8 cellular contexts compared by ENCODE assay signal in the genomic region with DNA sequence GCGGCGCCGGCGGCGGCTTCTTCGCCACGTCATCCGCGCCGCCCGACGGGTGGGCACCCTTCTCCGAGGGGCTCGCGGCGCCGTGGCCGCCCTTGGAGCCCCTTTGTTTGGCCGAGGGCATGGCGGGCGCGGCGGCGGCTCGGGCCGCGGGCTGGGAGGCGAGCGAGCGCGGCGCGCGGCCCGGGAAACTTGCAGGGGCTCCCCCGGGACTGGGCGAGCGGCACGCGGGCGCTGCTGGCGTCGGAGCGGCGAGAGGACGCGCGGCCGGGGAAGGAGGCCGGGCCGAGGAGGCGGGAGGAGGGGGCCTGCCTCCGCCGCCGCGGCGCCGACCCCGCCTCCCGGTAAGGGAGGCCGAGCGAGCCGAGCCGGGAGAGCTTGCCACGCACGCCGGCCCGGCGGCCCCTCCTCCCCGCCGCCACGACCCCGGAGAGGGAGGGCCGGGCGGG. TPM values are rescaled to one million over a fixed set of nuclear protein-coding genes. Genes with fewer than 3 reads are reported as not detected.
DNase-seq lines count a peak whose midpoint lies in the region; ATAC-seq and TF ChIP-seq lines count a peak whose summit lies in the region.

A gene with protein sequence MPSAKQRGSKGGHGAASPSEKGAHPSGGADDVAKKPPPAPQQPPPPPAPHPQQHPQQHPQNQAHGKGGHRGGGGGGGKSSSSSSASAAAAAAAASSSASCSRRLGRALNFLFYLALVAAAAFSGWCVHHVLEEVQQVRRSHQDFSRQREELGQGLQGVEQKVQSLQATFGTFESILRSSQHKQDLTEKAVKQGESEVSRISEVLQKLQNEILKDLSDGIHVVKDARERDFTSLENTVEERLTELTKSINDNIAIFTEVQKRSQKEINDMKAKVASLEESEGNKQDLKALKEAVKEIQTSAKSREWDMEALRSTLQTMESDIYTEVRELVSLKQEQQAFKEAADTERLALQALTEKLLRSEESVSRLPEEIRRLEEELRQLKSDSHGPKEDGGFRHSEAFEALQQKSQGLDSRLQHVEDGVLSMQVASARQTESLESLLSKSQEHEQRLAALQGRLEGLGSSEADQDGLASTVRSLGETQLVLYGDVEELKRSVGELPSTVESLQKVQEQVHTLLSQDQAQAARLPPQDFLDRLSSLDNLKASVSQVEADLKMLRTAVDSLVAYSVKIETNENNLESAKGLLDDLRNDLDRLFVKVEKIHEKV (minus strand): TSS at position 290 of the 446 bp plus-strand sequence. CDS start 169 bp downstream, at position 121.

- H3K27ac Mint-ChIP-seq in T-helper 1 cell treated with Interleukin-12 subunit alpha and Interleukin-12 subunit beta and Interleukin-4 antibody, amounts not matched to agents 30 μg/mL and 1 μg/mL, for 36 hours, result peak within 1 kb of the TSS; percentile 9

- no peaks in the 10 kb centered on the region for H3K36me3 Mint-ChIP-seq in T-helper 1 cell treated with Interleukin-12 subunit alpha and Interleukin-12 subunit beta and Interleukin-4 antibody, amounts not matched to agents 30 μg/mL and 1 μg/mL, for 36 hours (ENCODE audit: low read depth)

- ATAC-seq in GM21423 (IDR thresholded peaks at IDR 0.05; ENCODE audit: unreplicated experiment), result peak; percentile 41
- ATAC-seq in GM18870 (IDR thresholded peaks at IDR 0.05; ENCODE audit: unreplicated experiment), result no peak

- peaks cover 4% of the 10 kb centered on the region for H3K4me1 Mint-ChIP-seq in T-helper 1 cell treated with Interleukin-12 subunit alpha and Interleukin-12 subunit beta and Interleukin-4 antibody, amounts not matched to agents 30 μg/mL and 1 μg/mL, for 36 hours (ENCODE audit: low read depth)

- DNase-seq in DMS 273 treated with DMSO at 0.1 percent for 48 hours (lab: John Stamatoyannopoulos, UW) (peak; percentile 1), astrocyte of the cerebellum (ENCODE audit: low read depth) (no peak), hepatic stellate cell (ENCODE audit: low spot score) (peak; percentile 85), pulmonary artery endothelial cell (ENCODE audit: low read depth, low spot score) (peak; percentile 41)

- no peak for TF ChIP-seq EP300 in Ishikawa (IDR thresholded peaks at IDR 0.05; ENCODE audit: borderline replicate concordance)

- H3K4me3 Mint-ChIP-seq in T-helper 1 cell treated with Interleukin-12 subunit alpha and Interleukin-12 subunit beta and Interleukin-4 antibody, amounts not matched to agents 30 μg/mL and 1 μg/mL, for 36 hours, result peak within 1 kb of the TSS; percentile 64

- in situ Hi-C loops in astrocyte of the cerebellum (cut with HindIII; ENCODE audit: low sequenced_read_pairs), result no loop called here

- no peak for TF ChIP-seq RAD21 in Ishikawa (IDR thresholded peaks at IDR 0.05; ENCODE audit: low read depth)

- no peak for TF ChIP-seq CTCF in astrocyte of the cerebellum (IDR thresholded peaks at IDR 0.05; ENCODE audit: low read depth, low read length, missing control alignments)

- peak within 1 kb of the TSS; percentile 85 for H3K4me3 ChIP-seq in astrocyte of the cerebellum (ENCODE audit: low read depth, low read length)

- no peaks in the 10 kb centered on the region for H3K9me3 Mint-ChIP-seq in T-helper 1 cell treated with Interleukin-12 subunit alpha and Interleukin-12 subunit beta and Interleukin-4 antibody, amounts not matched to agents 30 μg/mL and 1 μg/mL, for 36 hours

- H3K27me3 Mint-ChIP-seq in T-helper 1 cell treated with Interleukin-12 subunit alpha and Interleukin-12 subunit beta and Interleukin-4 antibody, amounts not matched to agents 30 μg/mL and 1 μg/mL, for 36 hours (ENCODE audit: low read depth), result peaks cover 18% of the 10 kb centered on the region

TF ChIP-seq in Ishikawa, 13 proteins besides CTCF, POLR2A, EP300 and RAD21:
- no peak for TF ChIP-seq EGR1 (IDR thresholded peaks at IDR 0.05)
- TF ChIP-seq, protein P1, sequence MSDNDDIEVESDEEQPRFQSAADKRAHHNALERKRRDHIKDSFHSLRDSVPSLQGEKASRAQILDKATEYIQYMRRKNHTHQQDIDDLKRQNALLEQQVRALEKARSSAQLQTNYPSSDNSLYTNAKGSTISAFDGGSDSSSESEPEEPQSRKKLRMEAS (IDR thresholded peaks at IDR 0.05), result peak; percentile 77; the same call in 1 of the 2 replicates
TF ChIP-seq in Ishikawa: peak in this region for 1.

RNA-seq across cellular contexts. Expression of the gene that starts here (rescaled TPM):
- 168 and 175 TPM in 2 replicates for total RNA-seq in pulmonary artery endothelial cell
